8 cellular contexts compared by ENCODE assay signal in the genomic region with DNA sequence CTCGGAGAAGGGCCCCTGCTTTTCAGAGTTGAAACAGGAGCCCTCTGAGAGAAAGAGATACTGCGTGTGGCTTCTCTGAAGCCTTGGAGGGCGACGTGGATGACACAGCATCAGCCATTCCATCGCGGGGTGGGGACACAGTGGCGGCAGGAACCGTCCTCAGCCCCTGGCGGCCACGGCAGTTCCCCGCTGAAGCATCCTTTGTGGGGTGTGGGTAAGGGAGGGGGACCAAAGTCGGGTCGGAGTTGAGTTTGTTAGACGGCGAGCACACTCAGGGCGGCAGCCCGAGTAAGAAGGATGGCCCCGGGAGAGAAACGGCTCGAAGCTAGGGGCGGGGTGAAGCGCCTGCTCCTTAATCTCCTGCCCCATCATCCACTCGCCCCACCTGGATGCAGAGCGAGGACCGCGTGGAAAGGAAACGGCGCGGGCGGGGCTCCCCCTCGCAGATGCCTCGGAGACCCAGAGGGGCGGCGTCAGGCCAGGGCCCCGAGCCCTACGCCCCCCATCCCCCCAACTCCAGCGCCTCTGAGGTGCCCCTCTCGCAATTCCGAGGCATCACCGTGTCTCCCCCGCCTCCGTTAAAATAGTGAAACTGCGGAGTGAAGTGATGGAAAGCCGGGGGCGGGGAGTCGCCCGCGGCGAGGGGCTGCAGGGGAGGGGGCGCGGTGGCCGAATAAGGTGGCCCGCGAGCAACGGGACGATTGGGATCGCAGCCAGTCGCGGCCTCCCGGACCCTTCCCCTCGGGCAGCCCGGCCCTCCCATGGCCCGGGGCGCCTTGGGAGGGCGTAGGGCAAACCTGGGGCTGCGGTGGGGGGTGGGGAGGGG. TPM values are rescaled to one million over a fixed set of nuclear protein-coding genes. Genes with fewer than 3 reads are reported as not detected.
DNase-seq lines count a peak whose midpoint lies in the region; ATAC-seq, FAIRE-seq and TF ChIP-seq lines count a peak whose summit lies in the region.

No MANE protein-coding gene starts in this region.

- 2% methylated on average over 60 of the region's 66 CpGs for WGBS in prostate gland

- intact Hi-C loops in activated T-helper 1 cell treated with anti-CD3 and anti-CD28 coated beads, Interleukin-12 subunit alpha, Interleukin-12 subunit beta, Interleukin-2, Interleukin-4 antibody, amounts not matched to agents 30 ng/mL and 10 ng/mL and 1 ng/mL, durations not matched to agents 14 hours and 24 hours and 36 hours (cut with micrococcal nuclease) = loop anchor here (1.0 to 5.0 kb wide), 9 partner anchors 20 to 590 kb away; a partner anchor contains a TSS
- intact Hi-C loops in prostate gland (cut with DNase I) = loop anchor here (5.0 kb wide), 1 partner anchor 130 kb away; no protein-coding TSS in a partner anchor

- peak; percentile 54 for TF ChIP-seq CTCF in GM12874 (IDR thresholded peaks at IDR 0.05; ENCODE audit: insufficient read depth, low read depth, low read length)
- TF ChIP-seq CTCF in prostate gland (IDR thresholded peaks at IDR 0.05) = peak in 2 of 4 experiments; percentile 37 to 62

- FAIRE-seq in frontal cortex (lab: Jason Lieb, UNC) = no peak

- DNase-seq in NT2/D1 (ENCODE audit: low read depth, low spot score) = no peak
- peak; percentile 31 for DNase-seq in activated T-helper 1 cell treated with anti-CD3 and anti-CD28 coated beads, Interleukin-12 subunit alpha, Interleukin-12 subunit beta, Interleukin-2, Interleukin-4 antibody, amounts not matched to agents 30 ng/mL and 10 ng/mL and 1 ng/mL, durations not matched to agents 14 hours and 24 hours and 36 hours (ENCODE audit: low spot score)
- peak; percentile 34 to 37 for DNase-seq in frontal cortex (ENCODE audit: low spot score in 2 of 2)
- DNase-seq in prostate gland (ENCODE audit: low spot score) = peak; percentile 34
- DNase-seq in hippocampal formation (lab: John Stamatoyannopoulos, UW) = no peak
- no peak for DNase-seq in NCI-H1694 (lab: John Stamatoyannopoulos, UW)

- no peaks in the 10 kb centered on the region for H3K27me3 ChIP-seq in NT2/D1 (ENCODE audit: insufficient read depth, insufficient read length)
- H3K27me3 ChIP-seq in prostate gland (replicated peaks; ENCODE audit: insufficient read depth) = no peaks in the 10 kb centered on the region

- H3K9me3 Mint-ChIP-seq in activated T-helper 1 cell treated with anti-CD3 and anti-CD28 coated beads, Interleukin-12 subunit alpha, Interleukin-12 subunit beta, Interleukin-2, Interleukin-4 antibody, amounts not matched to agents 30 ng/mL and 10 ng/mL and 1 ng/mL, durations not matched to agents 14 hours and 24 hours and 36 hours = no peaks in the 10 kb centered on the region

- no peak for TF ChIP-seq POLR2A in prostate gland (IDR thresholded peaks at IDR 0.05)

- H3K27me3 Mint-ChIP-seq in activated T-helper 1 cell treated with anti-CD3 and anti-CD28 coated beads, Interleukin-12 subunit alpha, Interleukin-12 subunit beta, Interleukin-2, Interleukin-4 antibody, amounts not matched to agents 30 ng/mL and 10 ng/mL and 1 ng/mL, durations not matched to agents 14 hours and 24 hours and 36 hours (ENCODE audit: insufficient read depth) = peaks cover 20% of the 10 kb centered on the region

- ATAC-seq in HG02571 (IDR thresholded peaks at IDR 0.05; ENCODE audit: unreplicated experiment) = peak; percentile 29

- peak overlapping the region; percentile 85 for H3K4me3 Mint-ChIP-seq in activated T-helper 1 cell treated with anti-CD3 and anti-CD28 coated beads, Interleukin-12 subunit alpha, Interleukin-12 subunit beta, Interleukin-2, Interleukin-4 antibody, amounts not matched to agents 30 ng/mL and 10 ng/mL and 1 ng/mL, durations not matched to agents 14 hours and 24 hours and 36 hours

- H3K36me3 ChIP-seq in NT2/D1 (ENCODE audit: insufficient read depth, insufficient read length, low read length) (no peaks in the 10 kb centered on the region), prostate gland (no peaks in the 10 kb centered on the region)

- peak overlapping the region; percentile 88 to 97 for H3K27ac ChIP-seq in prostate gland

- peak overlapping the region; percentile 50 for H3K9ac ChIP-seq in NT2/D1 (ENCODE audit: insufficient read length, low read depth)

- H3K36me3 Mint-ChIP-seq in activated T-helper 1 cell treated with anti-CD3 and anti-CD28 coated beads, Interleukin-12 subunit alpha, Interleukin-12 subunit beta, Interleukin-2, Interleukin-4 antibody, amounts not matched to agents 30 ng/mL and 10 ng/mL and 1 ng/mL, durations not matched to agents 14 hours and 24 hours and 36 hours (ENCODE audit: low read depth) = peaks cover 7% of the 10 kb centered on the region

- H3K4me1 Mint-ChIP-seq in activated T-helper 1 cell treated with anti-CD3 and anti-CD28 coated beads, Interleukin-12 subunit alpha, Interleukin-12 subunit beta, Interleukin-2, Interleukin-4 antibody, amounts not matched to agents 30 ng/mL and 10 ng/mL and 1 ng/mL, durations not matched to agents 14 hours and 24 hours and 36 hours (ENCODE audit: low read depth) = peaks cover 33% of the 10 kb centered on the region

- H3K4me1 ChIP-seq in NT2/D1 (ENCODE audit: insufficient read depth, insufficient read length) (no peaks in the 10 kb centered on the region), prostate gland (replicated peaks) (no peaks in the 10 kb centered on the region)

- H3K9me3 ChIP-seq in NT2/D1 (ENCODE audit: insufficient read depth, low read length) (no peaks in the 10 kb centered on the region), prostate gland (no peaks in the 10 kb centered on the region)

- H3K27ac Mint-ChIP-seq in activated T-helper 1 cell treated with anti-CD3 and anti-CD28 coated beads, Interleukin-12 subunit alpha, Interleukin-12 subunit beta, Interleukin-2, Interleukin-4 antibody, amounts not matched to agents 30 ng/mL and 10 ng/mL and 1 ng/mL, durations not matched to agents 14 hours and 24 hours and 36 hours = peak overlapping the region; percentile 90

- H3K4me3 ChIP-seq in NT2/D1 (ENCODE audit: insufficient read length, low read depth) (peak overlapping the region; percentile 39), prostate gland (peak overlapping the region; percentile 79 to 88)

RNA-seq across cellular contexts. Expression of a gene that starts 0.8 kb away (rescaled TPM):
- total RNA-seq in activated T-helper 1 cell treated with anti-CD3 and anti-CD28 coated beads, Interleukin-12 subunit alpha, Interleukin-12 subunit beta, Interleukin-2, Interleukin-4 antibody, amounts not matched to agents 30 ng/mL and 10 ng/mL and 1 ng/mL, durations not matched to agents 14 hours and 24 hours and 36 hours = 12.3 and 12.7 TPM in 2 replicates
- total RNA-seq in frontal cortex (1.6 TPM), prostate gland (10 to 100 TPM; 58.4 to 71.0 TPM)

Comparison
In these comparisons a context has a peak if more than half of its experiments do, and no peak if none do; other contexts are left out.
1. DNase-seq: peak in activated T-helper 1 cell treated with anti-CD3 and anti-CD28 coated beads, Interleukin-12 subunit alpha, Interleukin-12 subunit beta, Interleukin-2, Interleukin-4 antibody, amounts not matched to agents 30 ng/mL and 10 ng/mL and 1 ng/mL, durations not matched to agents 14 hours and 24 hours and 36 hours (single experiment), frontal cortex (2 of 2) and prostate gland (single experiment); none in NT2/D1 (single experiment), hippocampal formation (0 of 2) and NCI-H1694 (single experiment).